ENCODE assay signal across 23 cellular contexts in the genomic region with DNA sequence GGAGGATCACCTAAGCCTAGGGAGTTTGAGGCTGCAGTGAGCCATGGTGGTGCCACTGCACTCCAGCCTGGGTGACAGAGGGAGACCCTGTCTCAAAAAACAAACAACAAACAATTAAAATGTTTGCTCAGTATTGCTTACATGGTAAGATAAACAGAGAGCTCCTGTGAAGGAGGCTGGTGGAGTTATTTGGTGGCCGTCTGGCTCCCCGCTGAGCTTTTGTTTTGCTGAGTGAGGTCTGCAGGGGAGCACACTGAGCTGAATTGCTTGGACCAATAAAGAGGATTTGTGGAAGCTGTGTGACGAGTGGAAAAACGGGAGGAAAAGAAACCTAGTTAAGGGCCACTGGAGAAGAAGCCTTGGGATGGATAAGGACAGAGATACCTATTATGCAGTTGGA. TPM values are rescaled to one million over a fixed set of nuclear protein-coding genes. Genes with fewer than 3 reads are reported as not detected.
DNase-seq lines count a peak whose midpoint lies in the region; TF ChIP-seq lines count a peak whose summit lies in the region.
"Had no signal": no experiment of that assay in that cellular context is flagged by ENCODE, and none has a peak within 500 bp of the region (broad histone marks: within the 10 kb centered on the region; RNA-seq: fewer than 3 reads in every experiment).

No MANE protein-coding gene starts in this region.

- H3K9me3 Mint-ChIP-seq in CD4-positive, alpha-beta memory T cell: no peaks in the 10 kb centered on the region
- H3K9me3 Mint-ChIP-seq: activated CD8-positive, alpha-beta T cell treated with anti-CD3 and anti-CD28 coated beads for 36 hours; memory B cell; type B pancreatic cell had no signal

- no peaks in the 10 kb centered on the region for H3K79me2 ChIP-seq in PC-9 (ENCODE audit: low read depth)

- CTCF ChIA-PET in PC-9 (lab: Charles Lee): no interaction called here
- CTCF ChIA-PET in CD4-positive, alpha-beta memory T cell (lab: Charles Lee; ENCODE audit: partially characterized antibody): no interaction called here

- no peaks in the 10 kb centered on the region for H3K9me3 ChIP-seq in HUES48 (ENCODE audit: control insufficient read depth, insufficient read depth, low read length)
- H3K9me3 ChIP-seq in PC-9 (ENCODE audit: insufficient read depth, low read depth): no peaks in the 10 kb centered on the region
- no peaks in the 10 kb centered on the region for H3K9me3 ChIP-seq in CD4-positive, alpha-beta memory T cell (ENCODE audit: control insufficient read depth in 1 of 2, low read length in 2 of 2)
- H3K9me3 ChIP-seq: BLaER1, breast epithelium, stomach had no signal

- no peak overlapping the region for H2AFZ ChIP-seq in PC-9

- POLR2A ChIA-PET in PC-9 (lab: Charles Lee; ENCODE audit: unreplicated experiment): no interaction called here
- POLR2A ChIA-PET in CD4-positive, alpha-beta memory T cell (lab: Charles Lee; ENCODE audit: partially characterized antibody): no interaction called here

- no peak for TF ChIP-seq CTCF in C4-2B (conservative IDR thresholded peaks at IDR 0.05)
- no peak for TF ChIP-seq CTCF in PC-9 (conservative IDR thresholded peaks at IDR 0.05)

- H3K27me3 ChIP-seq in HUES48 (ENCODE audit: control insufficient read depth, insufficient read depth, low read length) (0 out of 2 replicates have a peak, but pooled peaks cover 5% of the 10 kb centered on the region), PC-9 (ENCODE audit: insufficient read depth, low read depth) (no peaks in the 10 kb centered on the region)
- no peaks in the 10 kb centered on the region for H3K27me3 ChIP-seq in CD4-positive, alpha-beta memory T cell (ENCODE audit: insufficient read depth, low read length)
- H3K27me3 ChIP-seq: BLaER1 had no signal

- H3F3A ChIP-seq in PC-9 (ENCODE audit: insufficient read depth, low read depth): no peaks in the 10 kb centered on the region

- H3K27ac ChIP-seq in C4-2B (peak overlapping the region; percentile 61), HUES48 (ENCODE audit: low read depth, low read length) (peak overlapping the region; percentile 21), PC-9 (no peak overlapping the region)
- H3K27ac ChIP-seq in CD4-positive, alpha-beta memory T cell (ENCODE audit: low read depth, low read length): no peak overlapping the region
- H3K27ac ChIP-seq: BLaER1, breast epithelium, stomach had no signal

- H3K4me1 Mint-ChIP-seq in CD4-positive, alpha-beta memory T cell: no peaks in the 10 kb centered on the region
- H3K4me1 Mint-ChIP-seq: memory B cell had no signal

- H4K20me1 ChIP-seq in PC-9 (ENCODE audit: insufficient read depth): no peaks in the 10 kb centered on the region
- H4K20me1 ChIP-seq: BLaER1 had no signal

- H3K4me1 ChIP-seq in HUES48 (ENCODE audit: control insufficient read depth, insufficient read depth, low read length) (peaks cover 29% of the 10 kb centered on the region), PC-9 (replicated peaks; ENCODE audit: insufficient read depth) (no peaks in the 10 kb centered on the region)
- no peaks in the 10 kb centered on the region for H3K4me1 ChIP-seq in CD4-positive, alpha-beta memory T cell (ENCODE audit: insufficient read depth, low read length)
- H3K4me1 ChIP-seq: BLaER1, breast epithelium, stomach had no signal

- no peaks in the 10 kb centered on the region for H3K9me2 ChIP-seq in PC-9 (ENCODE audit: insufficient read depth)

- H3K4me3 Mint-ChIP-seq in CD4-positive, alpha-beta memory T cell: no peak overlapping the region
- H3K4me3 Mint-ChIP-seq: activated CD8-positive, alpha-beta T cell treated with anti-CD3 and anti-CD28 coated beads for 36 hours; memory B cell; type B pancreatic cell had no signal

- H3K9ac ChIP-seq in HUES48 (ENCODE audit: low read depth, low read length): no peak overlapping the region
- H3K9ac ChIP-seq: BLaER1 had no signal

- no peak overlapping the region for H3K27ac Mint-ChIP-seq in CD4-positive, alpha-beta memory T cell
- H3K27ac Mint-ChIP-seq: activated CD8-positive, alpha-beta T cell treated with anti-CD3 and anti-CD28 coated beads for 36 hours; memory B cell; type B pancreatic cell had no signal

- peak; percentile 79 for DNase-seq in NCI-H510A treated with DMSO at 0.1 percent for 48 hours (lab: John Stamatoyannopoulos, UW)
- peak; percentile 72 for DNase-seq in iPS DF 19.7 (ENCODE audit: low read depth, low spot score)
- DNase-seq in NAMALWA (ENCODE audit: low spot score): no peak
- DNase-seq in PC-9: no peak
- DNase-seq in cortex of kidney (lab: John Stamatoyannopoulos, UW): no peak
- DNase-seq in CD4-positive, alpha-beta memory T cell: no peak
- DNase-seq: activated CD4-positive, CD25-positive, alpha-beta regulatory T cell treated with anti-CD3 and anti-CD28 coated beads, Interleukin-2, amount 50 U/mL, for 72 hours; activated CD8-positive, alpha-beta T cell treated with anti-CD3 and anti-CD28 coated beads for 36 hours; activated gamma-delta T cell treated with Interleukin-2 at 50 U/mL for 16 hours; amniotic stem cell; left colon; NCI-H2107; NCI-H82; SHP77 treated with DMSO at 0.1 percent for 48 hours; stomach; SW 1271 had no signal

- no TSS peak for BruUV-seq in PC-9 (replicated peaks; lab: Mats Ljungman, UMichigan)

- H3K36me3 Mint-ChIP-seq in CD4-positive, alpha-beta memory T cell: no peaks in the 10 kb centered on the region
- H3K36me3 Mint-ChIP-seq: memory B cell, type B pancreatic cell had no signal

- no peak overlapping the region for H3K4me3 ChIP-seq in HUES48 (ENCODE audit: low read depth, low read length)
- H3K4me3 ChIP-seq in PC-9: no peak overlapping the region
- H3K4me3 ChIP-seq in CD4-positive, alpha-beta memory T cell (ENCODE audit: low read length in 2 of 2): no peak overlapping the region
- H3K4me3 ChIP-seq: BLaER1, breast epithelium, stomach had no signal

- peaks cover 3 to 11% of the 10 kb centered on the region in 2 donors for H3K27me3 Mint-ChIP-seq in CD4-positive, alpha-beta memory T cell
- H3K27me3 Mint-ChIP-seq: type B pancreatic cell had no signal

- intact Hi-C loops in PC-9 (cut with micrococcal nuclease; ENCODE audit: unreplicated experiment): no loop called here
- intact Hi-C loops in CD4-positive, alpha-beta memory T cell (cut with micrococcal nuclease): no loop called here

- no peak overlapping the region for H3K4me2 ChIP-seq in PC-9
- H3K4me2 ChIP-seq: BLaER1 had no signal

- no peaks in the 10 kb centered on the region for H3K36me3 ChIP-seq in HUES48 (ENCODE audit: control insufficient read depth, insufficient read depth, low read length)
- no peaks in the 10 kb centered on the region for H3K36me3 ChIP-seq in PC-9 (ENCODE audit: low read depth)
- no peaks in the 10 kb centered on the region for H3K36me3 ChIP-seq in CD4-positive, alpha-beta memory T cell (ENCODE audit: insufficient read depth, low read length)
- H3K36me3 ChIP-seq: BLaER1, breast epithelium, stomach had no signal

RNA-seq across cellular contexts. Expression of gene BMP6, which starts 41.1 kb away (rescaled TPM):
- not detected in 2 replicates for total RNA-seq in PC-9 (2021)
- total RNA-seq in CD4-positive, alpha-beta memory T cell: not detected
- under 1 TPM in 1 of 2 donors, not detected in 1; 0.06 TPM for polyA plus RNA-seq in CD4-positive, alpha-beta memory T cell
- total RNA-seq: HT-29 had no signal

Comparison
In these comparisons a context has a peak if more than half of its experiments do, and no peak if none do; other contexts are left out.
1. H3K27ac ChIP-seq: peak in C4-2B (single experiment) and HUES48 (single experiment); none in PC-9 (single experiment) and CD4-positive, alpha-beta memory T cell (single experiment).
2. DNase-seq: peak in NCI-H510A treated with DMSO at 0.1 percent for 48 hours (single experiment) and iPS DF 19.7 (single experiment); none in NAMALWA (single experiment), PC-9 (0 of 2), cortex of kidney (single experiment) and CD4-positive, alpha-beta memory T cell (0 of 5).